8 cellular contexts compared by ENCODE assay signal in genomic region chr19:40609561-40610395, GRCh38. TPM values are rescaled to one million over a fixed set of nuclear protein-coding genes. Genes with fewer than 3 reads are reported as not detected.
A peak's percentile ranks its signal among the peaks of the same experiment; 100 is the strongest.
DNase-seq lines count a peak whose midpoint lies in the region; ATAC-seq and TF ChIP-seq lines count a peak whose summit lies in the region.

No MANE protein-coding gene starts in this region.

- no peaks in the 10 kb centered on the region for H3K27me3 Mint-ChIP-seq in activated T-helper 17 cell treated with anti-CD3 and anti-CD28 coated beads, Interleukin-2, amount 50 U/mL, for 72 hours

- peaks cover 27% of the 10 kb centered on the region for H3K4me1 Mint-ChIP-seq in activated T-helper 17 cell treated with anti-CD3 and anti-CD28 coated beads, Interleukin-2, amount 50 U/mL, for 72 hours

- DNase-seq in NCI-H2081 (lab: John Stamatoyannopoulos, UW): peak; percentile 49 to 58
- no peak for DNase-seq in NCI-H2081 treated with DMSO at 0.1 percent for 48 hours (lab: John Stamatoyannopoulos, UW)
- peak; percentile 91 for DNase-seq in RKO (ENCODE audit: low spot score)
- peak; percentile 76 to 82 for DNase-seq in foreskin fibroblast
- DNase-seq in nucleus accumbens (lab: John Stamatoyannopoulos, UW): peak in 33 of 56 donors; percentile 15 to 78 (median 45)

- peak overlapping the region; percentile 65 for H3K27ac ChIP-seq in temporal lobe (ENCODE audit: low read depth, low read length)

- H3K4me3 ChIP-seq in foreskin fibroblast (ENCODE audit: low read depth in 1 of 2, low read length in 2 of 2): peak overlapping the region; percentile 43 to 52

- peak overlapping the region; percentile 97 for H3K4me3 Mint-ChIP-seq in activated T-helper 17 cell treated with anti-CD3 and anti-CD28 coated beads, Interleukin-2, amount 50 U/mL, for 72 hours

- no peak for TF ChIP-seq CTCF in foreskin fibroblast (IDR thresholded peaks at IDR 0.05; ENCODE audit: low read depth, low read length)

- H3K36me3 Mint-ChIP-seq in activated T-helper 17 cell treated with anti-CD3 and anti-CD28 coated beads, Interleukin-2, amount 50 U/mL, for 72 hours (ENCODE audit: low read depth): peaks cover 41% of the 10 kb centered on the region

- ATAC-seq in HG03095 (IDR thresholded peaks at IDR 0.05; ENCODE audit: unreplicated experiment): peak; percentile 42
- ATAC-seq in activated T-helper 17 cell treated with anti-CD3 and anti-CD28 coated beads, Interleukin-2, amount 50 U/mL, for 72 hours (replicated peaks): peak; percentile 65

- peak overlapping the region; percentile 97 for H3K27ac Mint-ChIP-seq in activated T-helper 17 cell treated with anti-CD3 and anti-CD28 coated beads, Interleukin-2, amount 50 U/mL, for 72 hours

- no peaks in the 10 kb centered on the region for H3K9me3 Mint-ChIP-seq in activated T-helper 17 cell treated with anti-CD3 and anti-CD28 coated beads, Interleukin-2, amount 50 U/mL, for 72 hours

RNA-seq across cellular contexts. Expression of gene LTBP4, which starts 8.6 kb away (rescaled TPM):
- total RNA-seq in activated T-helper 17 cell treated with anti-CD3 and anti-CD28 coated beads, Interleukin-2, amount 50 U/mL, for 72 hours: 100 to 1,000 TPM; 117 to 331 TPM
- total RNA-seq in temporal lobe: 20.7 TPM

RNA-seq across cellular contexts. Expression of gene SHKBP1, which starts 33.1 kb away (rescaled TPM):
- 100 to 1,000 TPM; 113 to 126 TPM for total RNA-seq in activated T-helper 17 cell treated with anti-CD3 and anti-CD28 coated beads, Interleukin-2, amount 50 U/mL, for 72 hours
- total RNA-seq in temporal lobe: 3.4 TPM

Comparison
In these comparisons a context has a peak if more than half of its experiments do, and no peak if none do; other contexts are left out.
1. RNA of gene SHKBP1, which starts 33.1 kb away (total RNA-seq): 113 to 126 TPM in activated T-helper 17 cell treated with anti-CD3 and anti-CD28 coated beads, Interleukin-2, amount 50 U/mL, for 72 hours; 3.4 TPM in temporal lobe (single experiment); every median in the first group is over 10 times any median in the second.